3 cellular contexts compared by ENCODE assay signal in the genomic region with DNA sequence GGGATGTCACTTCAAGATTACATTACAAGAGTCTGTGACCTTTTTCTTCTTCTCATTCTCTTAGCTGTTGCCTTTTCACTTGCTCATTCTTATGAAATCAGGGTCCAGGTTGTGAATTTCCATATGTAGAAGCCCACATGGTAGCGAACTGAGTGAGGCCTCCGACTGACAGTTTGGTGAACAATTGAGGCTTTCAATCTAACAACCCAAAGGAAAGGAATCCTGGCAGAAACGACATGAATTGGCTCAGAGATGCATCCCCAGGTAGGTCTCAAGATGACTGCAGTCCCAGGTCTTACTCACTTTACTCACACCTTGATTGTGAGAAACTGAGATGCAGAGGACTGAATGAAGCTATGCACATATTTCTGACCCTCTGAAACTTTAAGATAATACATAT.
TF ChIP-seq lines count a peak whose summit lies in the region.

No MANE protein-coding gene starts in this region.

TF ChIP-seq in GM23338, 12 proteins besides CTCF, POLR2A, EP300 and RAD21:
- TF ChIP-seq, protein P1, sequence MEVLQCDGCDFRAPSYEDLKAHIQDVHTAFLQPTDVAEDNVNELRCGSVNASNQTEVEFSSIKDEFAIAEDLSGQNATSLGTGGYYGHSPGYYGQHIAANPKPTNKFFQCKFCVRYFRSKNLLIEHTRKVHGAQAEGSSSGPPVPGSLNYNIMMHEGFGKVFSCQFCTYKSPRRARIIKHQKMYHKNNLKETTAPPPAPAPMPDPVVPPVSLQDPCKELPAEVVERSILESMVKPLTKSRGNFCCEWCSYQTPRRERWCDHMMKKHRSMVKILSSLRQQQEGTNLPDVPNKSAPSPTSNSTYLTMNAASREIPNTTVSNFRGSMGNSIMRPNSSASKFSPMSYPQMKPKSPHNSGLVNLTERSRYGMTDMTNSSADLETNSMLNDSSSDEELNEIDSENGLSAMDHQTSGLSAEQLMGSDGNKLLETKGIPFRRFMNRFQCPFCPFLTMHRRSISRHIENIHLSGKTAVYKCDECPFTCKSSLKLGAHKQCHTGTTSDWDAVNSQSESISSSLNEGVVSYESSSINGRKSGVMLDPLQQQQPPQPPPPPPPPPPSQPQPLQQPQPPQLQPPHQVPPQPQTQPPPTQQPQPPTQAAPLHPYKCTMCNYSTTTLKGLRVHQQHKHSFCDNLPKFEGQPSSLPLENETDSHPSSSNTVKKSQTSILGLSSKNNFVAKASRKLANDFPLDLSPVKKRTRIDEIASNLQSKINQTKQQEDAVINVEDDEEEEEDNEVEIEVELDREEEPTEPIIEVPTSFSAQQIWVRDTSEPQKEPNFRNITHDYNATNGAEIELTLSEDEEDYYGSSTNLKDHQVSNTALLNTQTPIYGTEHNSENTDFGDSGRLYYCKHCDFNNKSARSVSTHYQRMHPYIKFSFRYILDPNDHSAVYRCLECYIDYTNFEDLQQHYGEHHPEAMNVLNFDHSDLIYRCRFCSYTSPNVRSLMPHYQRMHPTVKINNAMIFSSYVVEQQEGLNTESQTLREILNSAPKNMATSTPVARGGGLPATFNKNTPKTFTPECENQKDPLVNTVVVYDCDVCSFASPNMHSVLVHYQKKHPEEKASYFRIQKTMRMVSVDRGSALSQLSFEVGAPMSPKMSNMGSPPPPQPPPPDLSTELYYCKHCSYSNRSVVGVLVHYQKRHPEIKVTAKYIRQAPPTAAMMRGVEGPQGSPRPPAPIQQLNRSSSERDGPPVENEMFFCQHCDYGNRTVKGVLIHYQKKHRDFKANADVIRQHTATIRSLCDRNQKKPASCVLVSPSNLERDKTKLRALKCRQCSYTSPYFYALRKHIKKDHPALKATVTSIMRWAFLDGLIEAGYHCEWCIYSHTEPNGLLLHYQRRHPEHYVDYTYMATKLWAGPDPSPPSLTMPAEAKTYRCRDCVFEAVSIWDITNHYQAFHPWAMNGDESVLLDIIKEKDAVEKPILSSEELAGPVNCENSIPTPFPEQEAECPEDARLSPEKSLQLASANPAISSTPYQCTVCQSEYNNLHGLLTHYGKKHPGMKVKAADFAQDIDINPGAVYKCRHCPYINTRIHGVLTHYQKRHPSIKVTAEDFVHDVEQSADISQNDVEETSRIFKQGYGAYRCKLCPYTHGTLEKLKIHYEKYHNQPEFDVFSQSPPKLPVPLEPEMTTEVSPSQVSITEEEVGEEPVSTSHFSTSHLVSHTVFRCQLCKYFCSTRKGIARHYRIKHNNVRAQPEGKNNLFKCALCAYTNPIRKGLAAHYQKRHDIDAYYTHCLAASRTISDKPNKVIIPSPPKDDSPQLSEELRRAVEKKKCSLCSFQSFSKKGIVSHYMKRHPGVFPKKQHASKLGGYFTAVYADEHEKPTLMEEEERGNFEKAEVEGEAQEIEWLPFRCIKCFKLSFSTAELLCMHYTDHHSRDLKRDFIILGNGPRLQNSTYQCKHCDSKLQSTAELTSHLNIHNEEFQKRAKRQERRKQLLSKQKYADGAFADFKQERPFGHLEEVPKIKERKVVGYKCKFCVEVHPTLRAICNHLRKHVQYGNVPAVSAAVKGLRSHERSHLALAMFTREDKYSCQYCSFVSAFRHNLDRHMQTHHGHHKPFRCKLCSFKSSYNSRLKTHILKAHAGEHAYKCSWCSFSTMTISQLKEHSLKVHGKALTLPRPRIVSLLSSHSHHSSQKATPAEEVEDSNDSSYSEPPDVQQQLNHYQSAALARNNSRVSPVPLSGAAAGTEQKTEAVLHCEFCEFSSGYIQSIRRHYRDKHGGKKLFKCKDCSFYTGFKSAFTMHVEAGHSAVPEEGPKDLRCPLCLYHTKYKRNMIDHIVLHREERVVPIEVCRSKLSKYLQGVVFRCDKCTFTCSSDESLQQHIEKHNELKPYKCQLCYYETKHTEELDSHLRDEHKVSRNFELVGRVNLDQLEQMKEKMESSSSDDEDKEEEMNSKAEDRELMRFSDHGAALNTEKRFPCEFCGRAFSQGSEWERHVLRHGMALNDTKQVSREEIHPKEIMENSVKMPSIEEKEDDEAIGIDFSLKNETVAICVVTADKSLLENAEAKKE (CRISPR knock-in tag; IDR thresholded peaks at IDR 0.05): peak; percentile 24; the same call in 1 of the 2 replicates
- no peak for TF ChIP-seq STAT1 (IDR thresholded peaks at IDR 0.05; ENCODE audit: unreplicated experiment)

TF ChIP-seq in IMR-90, 13 proteins besides CTCF, POLR2A, EP300 and RAD21:
- no peak for TF ChIP-seq SMC3 (IDR thresholded peaks at IDR 0.05; ENCODE audit: low read depth, low read length)
- TF ChIP-seq MAZ (IDR thresholded peaks at IDR 0.05; ENCODE audit: borderline replicate concordance, low read depth, low read length): no peak
- TF ChIP-seq, protein P2, sequence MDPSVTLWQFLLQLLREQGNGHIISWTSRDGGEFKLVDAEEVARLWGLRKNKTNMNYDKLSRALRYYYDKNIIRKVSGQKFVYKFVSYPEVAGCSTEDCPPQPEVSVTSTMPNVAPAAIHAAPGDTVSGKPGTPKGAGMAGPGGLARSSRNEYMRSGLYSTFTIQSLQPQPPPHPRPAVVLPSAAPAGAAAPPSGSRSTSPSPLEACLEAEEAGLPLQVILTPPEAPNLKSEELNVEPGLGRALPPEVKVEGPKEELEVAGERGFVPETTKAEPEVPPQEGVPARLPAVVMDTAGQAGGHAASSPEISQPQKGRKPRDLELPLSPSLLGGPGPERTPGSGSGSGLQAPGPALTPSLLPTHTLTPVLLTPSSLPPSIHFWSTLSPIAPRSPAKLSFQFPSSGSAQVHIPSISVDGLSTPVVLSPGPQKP (IDR thresholded peaks at IDR 0.05; ENCODE audit: borderline replicate concordance, low read depth, low read length): no peak
- no peak for TF ChIP-seq MAFK (IDR thresholded peaks at IDR 0.05; ENCODE audit: low read depth, low read length)
- TF ChIP-seq RCOR1 (IDR thresholded peaks at IDR 0.05; ENCODE audit: insufficient replicate concordance, low read length): no peak

TF ChIP-seq in H1, 55 proteins besides CTCF, POLR2A, EP300 and RAD21:
- TF ChIP-seq SP2 (IDR thresholded peaks at IDR 0.05; ENCODE audit: low read length): no peak
- TF ChIP-seq JUND (IDR thresholded peaks at IDR 0.05; ENCODE audit: low read length): no peak
TF ChIP-seq in H1: peak in this region for 0.
